In genomic region chr15:81105521-81105920, GRCh38 we compare ENCODE assay signal across 20 cellular contexts. TPM values are rescaled to one million over a fixed set of nuclear protein-coding genes. Genes with fewer than 3 reads are reported as not detected.
DNase-seq lines count a peak whose midpoint lies in the region; TF ChIP-seq lines count a peak whose summit lies in the region.
"Had no signal": no experiment of that assay in that cellular context is flagged by ENCODE, and none has a peak within 500 bp of the region (broad histone marks: within the 10 kb centered on the region; RNA-seq: fewer than 3 reads in every experiment).

No MANE protein-coding gene starts in this region.

- H3K27me3 ChIP-seq in WERI-Rb-1 (ENCODE audit: insufficient read depth, low read depth, severe bottlenecking) = no peaks in the 10 kb centered on the region

- no peak for TF ChIP-seq CTCF in WERI-Rb-1 (IDR thresholded peaks at IDR 0.05; ENCODE audit: low read depth, low read length)
- no peak for TF ChIP-seq CTCF in retinal pigment epithelial cell (conservative IDR thresholded peaks at IDR 0.05; ENCODE audit: low read depth, low read length)

- H3K4me3 ChIP-seq in WERI-Rb-1 (ENCODE audit: low read depth, low read length) (no peak overlapping the region), retinal pigment epithelial cell (ENCODE audit: low read length) (no peak overlapping the region)
- H3K4me3 ChIP-seq: A549 had no signal

- H3K36me3 ChIP-seq in WERI-Rb-1 = no peaks in the 10 kb centered on the region

- 0 out of 2 replicates have a peak overlapping the region, but pooled peaks have one; percentile 41 for H3K27ac ChIP-seq in WERI-Rb-1
- H3K27ac ChIP-seq: A549 had no signal

- DNase-seq in NCI-H82 (lab: John Stamatoyannopoulos, UW) = peak; percentile 55
- DNase-seq in NCI-H82 treated with DMSO at 0.1 percent for 48 hours (lab: John Stamatoyannopoulos, UW; ENCODE audit: unreplicated experiment) = no peak
- peak; percentile 9 for DNase-seq in ELR (ENCODE audit: low read depth)
- no peak for DNase-seq in WERI-Rb-1
- peak; percentile 27 for DNase-seq in retinal pigment epithelial cell (ENCODE audit: low read depth)
- DNase-seq in activated effector memory CD4-positive, alpha-beta T cell treated with anti-CD3 and anti-CD28 coated beads, Interleukin-2, amount 50 U/mL, for 16 hours = no peak
- no peak for DNase-seq in NCI-H2196 treated with DMSO at 0.1 percent for 48 hours (lab: John Stamatoyannopoulos, UW; ENCODE audit: unreplicated experiment)
- no peak for DNase-seq in mesenteric fat pad (ENCODE audit: low spot score)
- DNase-seq: Calu3; CD4-positive, alpha-beta T cell; DMS79 treated with DMSO at 0.1 percent for 48 hours; GOT3; MM.1S; NCI-H1105; NCI-H2029 treated with DMSO at 0.1 percent for 48 hours; NCI-H526; SHP77 treated with DMSO at 0.1 percent for 48 hours had no signal

- no peaks in the 10 kb centered on the region for H3K9me3 ChIP-seq in WERI-Rb-1 (ENCODE audit: severe bottlenecking)
- H3K9me3 ChIP-seq: A549 had no signal

RNA-seq across cellular contexts. Expression of gene CFAP161, which starts 28.5 kb away (rescaled TPM):
- total RNA-seq in mesenteric fat pad = 0.71 TPM
- total RNA-seq: B cell; Calu3; CD4-positive, alpha-beta T cell; HepG2 had no signal

Comparison
In these comparisons a context has a peak if more than half of its experiments do, and no peak if none do; other contexts are left out.
1. DNase-seq: peak in NCI-H82 (single experiment), ELR (single experiment) and retinal pigment epithelial cell (single experiment); none in NCI-H82 treated with DMSO at 0.1 percent for 48 hours (single experiment), WERI-Rb-1 (single experiment), activated effector memory CD4-positive, alpha-beta T cell treated with anti-CD3 and anti-CD28 coated beads, Interleukin-2, amount 50 U/mL, for 16 hours (single experiment), NCI-H2196 treated with DMSO at 0.1 percent for 48 hours (single experiment) and mesenteric fat pad (single experiment).